ENCODE assay signal across 28 cellular contexts in the genomic region with DNA sequence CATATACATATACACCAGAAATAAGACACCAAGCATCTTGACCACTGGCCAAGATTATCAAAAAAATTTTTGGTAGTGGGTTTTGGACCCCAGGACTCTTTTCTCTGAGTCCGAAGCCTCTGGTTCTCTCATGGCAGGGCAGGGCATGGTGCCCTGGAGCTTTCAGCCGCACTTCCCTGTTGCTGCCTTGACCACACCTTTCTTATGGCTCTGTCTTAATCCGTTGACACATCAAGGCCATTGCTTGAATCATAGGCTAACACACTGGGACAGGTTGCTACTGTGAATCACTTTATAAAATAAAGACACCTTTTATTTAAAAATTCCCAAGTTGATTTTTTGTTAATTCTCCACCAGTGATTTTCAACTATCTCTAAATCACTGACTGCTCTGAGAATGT.
"Had no signal": no experiment of that assay in that cellular context is flagged by ENCODE, and none has a peak within 500 bp of the region (broad histone marks: within the 10 kb centered on the region; RNA-seq: fewer than 3 reads in every experiment).

No MANE protein-coding gene starts in this region.

- H3K4me1 ChIP-seq: parathyroid adenoma had no signal

- H3K9me3 Mint-ChIP-seq: activated T-cell treated with anti-CD3 and anti-CD28 coated beads, Interleukin-2, amount 50 U/mL, for 72 hours; effector memory CD8-positive, alpha-beta T cell; memory B cell; natural killer cell had no signal

- ATAC-seq: activated CD8-positive, alpha-beta memory T cell treated with anti-CD3 and anti-CD28 coated beads, Interleukin-2, amount 10 ng/mL, durations not matched to agents 7 days and 5 days; activated naive CD4-positive, alpha-beta T cell treated with anti-CD3 and anti-CD28 coated beads, Interleukin-2, amount 50 U/mL, for 72 hours; activated T-cell treated with anti-CD3 and anti-CD28 coated beads, Interleukin-2, amount 50 U/mL, for 72 hours; effector memory CD8-positive, alpha-beta T cell; gastrocnemius medialis; natural killer cell; SK-N-SH treated with all-trans-retinoic acid at 6 μM for 48 hours; stimulated activated naive B cell treated with anti-CD40 and anti-IgM and Interleukin-4, amounts not matched to agents 10 μg/mL and 1 μg/mL and 100 μg/mL, for 72 hours; WTC11 had no signal

- H3K4me1 Mint-ChIP-seq: memory B cell had no signal

- H3K4me3 ChIP-seq: dorsolateral prefrontal cortex, gastrocnemius medialis, hepatocyte, neural progenitor cell, right atrium auricular region, stomach, thyroid gland had no signal

- H3K27ac Mint-ChIP-seq: activated CD4-positive, alpha-beta memory T cell treated with anti-CD3 and anti-CD28 coated beads, Interleukin-2, amount 10 ng/mL, durations not matched to agents 7 days and 5 days; activated CD4-positive, alpha-beta T cell treated with anti-CD3 and anti-CD28 coated beads, Interleukin-2, amount 10 ng/mL, durations not matched to agents 7 days and 5 days; activated CD8-positive, alpha-beta memory T cell treated with anti-CD3 and anti-CD28 coated beads, Interleukin-2, amount 10 ng/mL, durations not matched to agents 7 days and 5 days; activated naive CD4-positive, alpha-beta T cell treated with anti-CD3 and anti-CD28 coated beads, Interleukin-2, amount 50 U/mL, for 72 hours; activated T-cell treated with anti-CD3 and anti-CD28 coated beads, Interleukin-2, amount 50 U/mL, for 72 hours; effector memory CD8-positive, alpha-beta T cell; memory B cell; natural killer cell; neural progenitor cell; stimulated activated naive B cell treated with anti-CD40 and anti-IgM and Interleukin-4, amounts not matched to agents 10 μg/mL and 1 μg/mL and 100 μg/mL, for 72 hours; WTC11 had no signal

- H3K27me3 ChIP-seq: dorsolateral prefrontal cortex, gastrocnemius medialis, hepatocyte, neural progenitor cell, right atrium auricular region, stomach, thyroid gland had no signal

- H3K36me3 ChIP-seq: gastrocnemius medialis, neural progenitor cell, right atrium auricular region, stomach, thyroid gland had no signal

- H3K27ac ChIP-seq: dorsolateral prefrontal cortex, gastrocnemius medialis, hepatocyte, neural progenitor cell, parathyroid adenoma, right atrium auricular region, stomach, thyroid gland had no signal

- DNase-seq: activated CD4-positive, alpha-beta memory T cell treated with anti-CD3 and anti-CD28 coated beads, Interleukin-2, amount 10 ng/mL, durations not matched to agents 7 days and 5 days; activated CD4-positive, alpha-beta T cell treated with anti-CD3 and anti-CD28 coated beads for 1 hour; activated CD4-positive, alpha-beta T cell treated with anti-CD3 and anti-CD28 coated beads, Interleukin-2, amount 10 ng/mL, durations not matched to agents 7 days and 5 days; activated CD8-positive, alpha-beta memory T cell treated with anti-CD3 and anti-CD28 coated beads, Interleukin-2, amount 10 ng/mL, durations not matched to agents 7 days and 5 days; activated naive CD4-positive, alpha-beta T cell; activated T-cell treated with anti-CD3 and anti-CD28 coated beads, Interleukin-2, amount 50 U/mL, for 72 hours; dorsolateral prefrontal cortex; effector memory CD8-positive, alpha-beta T cell; gastrocnemius medialis; glutamatergic neuron; islet precursor cell; midbrain; natural killer cell; occipital lobe; stimulated activated CD4-positive, alpha-beta T cell treated with anti-CD3 and anti-CD28 coated beads, Interleukin-15, amount 100 ng/mL, for 24 hours; stimulated activated CD4-positive, alpha-beta T cell treated with anti-CD3 and anti-CD28 coated beads, Interleukin-2, amount 100 ng/mL, for 24 hours; stimulated activated naive B cell treated with anti-CD40 and anti-IgM and Interleukin-4, amounts not matched to agents 10 μg/mL and 1 μg/mL and 100 μg/mL, for 72 hours; stomach; T-helper 2 cell; thyroid gland had no signal

- H3K36me3 Mint-ChIP-seq: activated CD8-positive, alpha-beta memory T cell treated with anti-CD3 and anti-CD28 coated beads, Interleukin-2, amount 10 ng/mL, durations not matched to agents 7 days and 5 days; activated naive CD4-positive, alpha-beta T cell treated with anti-CD3 and anti-CD28 coated beads, Interleukin-2, amount 50 U/mL, for 72 hours; memory B cell; natural killer cell; neural progenitor cell; stimulated activated naive B cell treated with anti-CD40 and anti-IgM and Interleukin-4, amounts not matched to agents 10 μg/mL and 1 μg/mL and 100 μg/mL, for 72 hours had no signal

- H3K4me3 Mint-ChIP-seq: activated CD4-positive, alpha-beta memory T cell treated with anti-CD3 and anti-CD28 coated beads, Interleukin-2, amount 10 ng/mL, durations not matched to agents 7 days and 5 days; activated CD4-positive, alpha-beta T cell treated with anti-CD3 and anti-CD28 coated beads, Interleukin-2, amount 10 ng/mL, durations not matched to agents 7 days and 5 days; activated CD8-positive, alpha-beta memory T cell treated with anti-CD3 and anti-CD28 coated beads, Interleukin-2, amount 10 ng/mL, durations not matched to agents 7 days and 5 days; activated T-cell treated with anti-CD3 and anti-CD28 coated beads, Interleukin-2, amount 50 U/mL, for 72 hours; effector memory CD8-positive, alpha-beta T cell; memory B cell; natural killer cell; neural progenitor cell; stimulated activated naive B cell treated with anti-CD40 and anti-IgM and Interleukin-4, amounts not matched to agents 10 μg/mL and 1 μg/mL and 100 μg/mL, for 72 hours; WTC11 had no signal

- H3K9me3 ChIP-seq: gastrocnemius medialis, right atrium auricular region, stomach, thyroid gland had no signal
